In the genomic region with DNA sequence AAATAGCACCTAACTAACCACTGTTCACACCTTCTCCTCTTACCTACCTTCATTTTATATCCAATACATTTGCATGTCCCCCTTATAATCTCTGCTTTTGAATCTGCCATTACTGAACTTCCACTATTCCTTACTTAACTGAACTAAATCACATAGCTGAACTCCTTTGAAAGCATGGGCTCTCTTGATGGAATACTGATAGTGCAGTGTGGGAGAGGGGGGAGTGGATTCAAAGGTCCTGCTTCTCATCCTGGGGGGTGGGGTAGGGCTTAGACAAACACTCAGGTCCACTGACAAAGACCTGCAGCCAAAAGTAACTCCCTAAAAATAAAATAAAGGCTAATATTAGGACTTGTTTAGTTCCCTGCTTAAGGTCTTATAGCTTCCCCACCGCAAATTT, we compare ENCODE assay signal across 35 cellular contexts. TPM values are rescaled to one million over a fixed set of nuclear protein-coding genes. Genes with fewer than 3 reads are reported as not detected.
DNase-seq lines count a peak whose midpoint lies in the region; ATAC-seq, FAIRE-seq and TF ChIP-seq lines count a peak whose summit lies in the region.
"Had no signal": no experiment of that assay in that cellular context is flagged by ENCODE, and none has a peak within 500 bp of the region (broad histone marks: within the 10 kb centered on the region; RNA-seq: fewer than 3 reads in every experiment).

No MANE protein-coding gene starts in this region.

- in situ Hi-C loops in HepG2 (cut with HindIII; ENCODE audit: extremely low pct_ligation_motif_present, low pct_unique_long_range_greater_than_20kb), result no loop called here

- H3K4me3 ChIP-seq in HepG2 (replicated peaks in 1 of 3; ENCODE audit: insufficient read depth in 1 of 3, low read depth in 2 of 3, low read length in 3 of 3), result no peak overlapping the region
- H3K4me3 ChIP-seq in right lobe of liver, result no peak overlapping the region
- H3K4me3 ChIP-seq: A549; BLaER1; BLaER1 treated with 17β-estradiol and CSF1 and Interleukin-3, amounts not matched to agents 10 nM and 100 nM had no signal

- TF ChIP-seq RAD21 in HepG2 (CRISPR knock-in tag; IDR thresholded peaks at IDR 0.05), result no peak

- H3K27me3 Mint-ChIP-seq in endothelial cell (ENCODE audit: unreplicated experiment), result no peaks in the 10 kb centered on the region
- H3K27me3 Mint-ChIP-seq: B cell; CD4-positive, alpha-beta memory T cell; CD4-positive, alpha-beta T cell; CD4-positive, CD25-positive, alpha-beta regulatory T cell; CD8-positive, alpha-beta memory T cell had no signal

- H3K9ac ChIP-seq in HepG2 (ENCODE audit: insufficient read depth, low read depth, low read length), result no peak overlapping the region
- H3K9ac ChIP-seq: BLaER1; BLaER1 treated with 17β-estradiol and CSF1 and Interleukin-3, amounts not matched to agents 10 nM and 100 nM had no signal

- H3K4me1 ChIP-seq in HepG2 (ENCODE audit: insufficient read depth, low read length) (peaks cover 41% of the 10 kb centered on the region), right lobe of liver (no peaks in the 10 kb centered on the region)
- H3K4me1 ChIP-seq: A549; BE2C; BLaER1; BLaER1 treated with 17β-estradiol and CSF1 and Interleukin-3, amounts not matched to agents 10 nM and 100 nM; Caco-2 had no signal

- DNase-seq in NCI-H2171 treated with DMSO at 0.1 percent for 48 hours (lab: John Stamatoyannopoulos, UW) (peak; percentile 3), NCI-H2171 (lab: John Stamatoyannopoulos, UW) (no peak), HepG2 (ENCODE audit: low spot score) (peak; percentile 78), right lobe of liver (no peak), endothelial cell (ENCODE audit: low spot score) (no peak), urothelium cell line (ENCODE audit: low spot score) (no peak)
- DNase-seq: 8988T; ACHN; AML-193; BE2C; C1 segment of cervical spinal cord; Caco-2; Calu3; CD4-positive, alpha-beta memory T cell; CD4-positive, alpha-beta T cell; CD4-positive, CD25-positive, alpha-beta regulatory T cell; CD8-positive, alpha-beta memory T cell; CD8-positive, alpha-beta T cell; COR-L47; DMS 273 treated with DMSO at 0.1 percent for 48 hours; DMS153; DMS53; DMS79; DMS79 treated with DMSO at 0.1 percent for 48 hours; DND-41; EL had no signal

- H3K27me3 ChIP-seq in HepG2 (ENCODE audit: control insufficient read depth in 1 of 2, insufficient read depth in 2 of 2, low read length in 2 of 2) (no peaks in the 10 kb centered on the region), right lobe of liver (no peaks in the 10 kb centered on the region)
- H3K27me3 ChIP-seq: BE2C; BLaER1; BLaER1 treated with 17β-estradiol and CSF1 and Interleukin-3, amounts not matched to agents 10 nM and 100 nM had no signal

- no peak overlapping the region for H2AFZ ChIP-seq in HepG2 (ENCODE audit: low read length)

- no peak for TF ChIP-seq CTCF in HepG2 (CRISPR knock-in tag; IDR thresholded peaks at IDR 0.05)
- TF ChIP-seq CTCF in right lobe of liver (IDR thresholded peaks at IDR 0.05), result no peak
- no peak for TF ChIP-seq CTCF in endothelial cell (IDR thresholded peaks at IDR 0.05; ENCODE audit: unreplicated experiment)

- H3K36me3 ChIP-seq in HepG2 (replicated peaks in 1 of 2; ENCODE audit: control insufficient read depth in 1 of 2, insufficient read depth in 2 of 2, low read length in 2 of 2) (peaks cover 27 to 61% of the 10 kb centered on the region in 2 experiments), right lobe of liver (peaks cover 0 to 17% (median 3%) of the 10 kb centered on the region in 4 donors)
- H3K36me3 ChIP-seq: BE2C had no signal

- CTCF ChIA-PET in HepG2 (lab: Yijun Ruan, JAX; ENCODE audit: low intra/inter-chr PET ratio, low total read pairs), result no interaction called here

- peak overlapping the region; percentile 60 for H3K4me3 Mint-ChIP-seq in endothelial cell (ENCODE audit: unreplicated experiment)
- H3K4me3 Mint-ChIP-seq: B cell; CD14-positive monocyte; CD4-positive, alpha-beta memory T cell; CD4-positive, alpha-beta T cell; CD8-positive, alpha-beta T cell had no signal

- no peaks in the 10 kb centered on the region for H3K4me1 Mint-ChIP-seq in endothelial cell (ENCODE audit: unreplicated experiment)
- H3K4me1 Mint-ChIP-seq: B cell, CD14-positive monocyte had no signal

- intact Hi-C loops in HepG2 (cut with micrococcal nuclease; ENCODE audit: unreplicated experiment) (loop anchor here (1.0 kb wide), 1 partner anchor 9 kb away; a partner anchor contains a TSS), right lobe of liver (cut with DNase I) (no loop called here)

- H3K4me2 ChIP-seq in HepG2 (ENCODE audit: low read depth, low read length), result peak overlapping the region; percentile 30
- H3K4me2 ChIP-seq: A549; BLaER1; BLaER1 treated with 17β-estradiol and CSF1 and Interleukin-3, amounts not matched to agents 10 nM and 100 nM had no signal

- H3K9me3 ChIP-seq in HepG2 (ENCODE audit: low read length) (peaks cover 7% of the 10 kb centered on the region), right lobe of liver (no peaks in the 10 kb centered on the region)
- H3K9me3 ChIP-seq: A549, BE2C had no signal

- TF ChIP-seq POLR2A in HepG2 (IDR thresholded peaks at IDR 0.05; ENCODE audit: insufficient read depth in 1 of 2, low read depth in 2 of 2, low read length in 2 of 2) (no peak), right lobe of liver (IDR thresholded peaks at IDR 0.05) (no peak)

- FAIRE-seq in HepG2 (lab: Jason Lieb, UNC), result peak; percentile 56
- no peak for FAIRE-seq in urothelium cell line (lab: Jason Lieb, UNC)
- FAIRE-seq: A204.1, A549, D721Med had no signal

- H3K27ac ChIP-seq in HepG2 (ENCODE audit: extremely low read length, insufficient read depth, low read length) (peak overlapping the region; percentile 43), right lobe of liver (no peak overlapping the region)
- H3K27ac ChIP-seq: 22Rv1; A549; BLaER1; BLaER1 treated with 17β-estradiol and CSF1 and Interleukin-3, amounts not matched to agents 10 nM and 100 nM; C4-2B had no signal

- POLR2A ChIA-PET in HepG2 (lab: Yijun Ruan, JAX), result interaction anchor here (1.2 to 1.4 kb wide), 3 partner anchors 8 to 11 kb away, joined by 3 to 6 read pairs (median 3); a partner anchor contains a TSS

- BruUV-seq in HepG2 (replicated peaks; lab: Mats Ljungman, UMichigan), result no TSS peak

- H3K36me3 Mint-ChIP-seq in endothelial cell (ENCODE audit: low read depth, unreplicated experiment), result no peaks in the 10 kb centered on the region

- 0 out of 4 replicates have a peak, but pooled peaks of 1 of the 2 experiments have one; percentile 7 for TF ChIP-seq EP300 in HepG2 (IDR thresholded peaks at IDR 0.05; ENCODE audit: low read depth in 2 of 2, low read length in 2 of 2)
- TF ChIP-seq EP300 in HepG2 (CRISPR knock-in tag; IDR thresholded peaks at IDR 0.05; ENCODE audit: borderline replicate concordance), result no peak

- no peaks in the 10 kb centered on the region for H3K9me3 Mint-ChIP-seq in endothelial cell (ENCODE audit: unreplicated experiment)
- H3K9me3 Mint-ChIP-seq: CD4-positive, alpha-beta memory T cell; CD4-positive, alpha-beta T cell; CD4-positive, CD25-positive, alpha-beta regulatory T cell; CD8-positive, alpha-beta memory T cell; CD8-positive, alpha-beta T cell had no signal

- 86% methylated on average over 1 of the region's 1 CpG for WGBS in HepG2 (ENCODE audit: low lambda C conversion rate)
- 100% methylated on average over 1 of the region's 1 CpG for WGBS in right lobe of liver (ENCODE audit: insufficient coverage, low coverage, low lambda C conversion rate, missing lambda C conversion rate)

- H3K79me2 ChIP-seq in HepG2 (ENCODE audit: insufficient read depth, low read length), result peaks cover 22% of the 10 kb centered on the region

- no peak overlapping the region for H3K27ac Mint-ChIP-seq in endothelial cell (ENCODE audit: unreplicated experiment)
- H3K27ac Mint-ChIP-seq: B cell; CD4-positive, alpha-beta T cell; CD4-positive, CD25-positive, alpha-beta regulatory T cell; CD8-positive, alpha-beta T cell had no signal

- H4K20me1 ChIP-seq in HepG2 (ENCODE audit: insufficient read depth, low read length), result peaks cover 8% of the 10 kb centered on the region; the same call in 1 of the 2 replicates
- H4K20me1 ChIP-seq: BLaER1; BLaER1 treated with 17β-estradiol and CSF1 and Interleukin-3, amounts not matched to agents 10 nM and 100 nM had no signal

- ATAC-seq in HepG2, result peak; percentile 68
- no peak for ATAC-seq in right lobe of liver
- ATAC-seq: A549; CD8-positive, alpha-beta T cell had no signal

RNA-seq across cellular contexts. Expression of a gene that starts 8.6 kb away (rescaled TPM):
- 56.1 and 66.9 TPM in 2 replicates for total RNA-seq in HepG2 (2016; rRNA removed; fragmentation: Illumina TruSeq; extraction: Trizol)
- 22.7 and 26.1 TPM in 2 replicates for total RNA-seq in HepG2 (2016; cell fraction: cytosol; rRNA removed; fragmentation: Illumina TruSeq; extraction: Trizol; ENCODE audit: low read depth)
- 61.5 and 66.5 TPM in 2 replicates for total RNA-seq in HepG2 (2016; cell fraction: insoluble cytoplasmic fraction; rRNA removed; fragmentation: Illumina TruSeq; extraction: Trizol)
- total RNA-seq in HepG2 (2016; cell fraction: membrane; rRNA removed; fragmentation: Illumina TruSeq; extraction: Trizol), result 35.2 and 36.9 TPM in 2 replicates
- 77.4 and 90.5 TPM in 2 replicates for total RNA-seq in HepG2 (2016; cell fraction: nucleus; rRNA removed; fragmentation: Illumina TruSeq; extraction: Trizol)
- 23.5 and 32.0 TPM in 2 replicates for polyA plus RNA-seq in HepG2 (2011; rRNA removed)
- polyA plus RNA-seq in HepG2 (2011; cell fraction: cytosol; rRNA removed), result 15.9 and 19.6 TPM in 2 replicates
- 35.0 and 56.3 TPM in 2 replicates for polyA plus RNA-seq in HepG2 (2011; cell fraction: nucleus; rRNA removed)
- polyA plus RNA-seq in HepG2 (2012), result 27.8 and 41.9 TPM in 2 replicates
- polyA plus RNA-seq in HepG2 (2016; cell fraction: cytosol; fragmentation: Illumina TruSeq; extraction: Trizol; ENCODE audit: low read depth), result 23.8 and 24.1 TPM in 2 replicates
- polyA plus RNA-seq in HepG2 (2016; cell fraction: insoluble cytoplasmic fraction; fragmentation: Illumina TruSeq; extraction: Trizol; ENCODE audit: low read depth), result 52.5 and 59.2 TPM in 2 replicates
- polyA plus RNA-seq in HepG2 (2016; cell fraction: membrane; fragmentation: Illumina TruSeq; extraction: Trizol; ENCODE audit: low read depth), result 25.0 and 27.3 TPM in 2 replicates
- 106 and 118 TPM in 2 replicates for polyA plus RNA-seq in HepG2 (2016; cell fraction: nucleus; fragmentation: Illumina TruSeq; extraction: Trizol; ENCODE audit: insufficient read depth, low read depth)
- polyA minus RNA-seq in HepG2 (2011; rRNA and poly(A)+ RNA removed; ENCODE audit: low replicate concordance), result 8.4 and 24.6 TPM in 2 replicates
- 7.8 and 11.8 TPM in 2 replicates for polyA minus RNA-seq in HepG2 (2011; cell fraction: cytosol; rRNA and poly(A)+ RNA removed)
- polyA minus RNA-seq in HepG2 (2011; cell fraction: nucleus; rRNA and poly(A)+ RNA removed), result 42.6 and 78.7 TPM in 2 replicates
- total RNA-seq in right lobe of liver, result 10 to 100 TPM; 15.5 to 37.8 (median 23.1) TPM
- total RNA-seq in endothelial cell (ENCODE audit: unreplicated experiment), result 4.6 TPM

RNA-seq across cellular contexts. Expression of a gene that starts 9.0 kb away (rescaled TPM):
- total RNA-seq in HepG2 (2016; rRNA removed; fragmentation: Illumina TruSeq; extraction: Trizol) (137 and 201 TPM in 2 replicates), right lobe of liver (10 to 100 TPM; 10.4 to 14.3 (median 12.8) TPM), endothelial cell (ENCODE audit: unreplicated experiment) (24.7 TPM)
- total RNA-seq in HepG2 (2016; cell fraction: cytosol; rRNA removed; fragmentation: Illumina TruSeq; extraction: Trizol; ENCODE audit: low read depth), result 24.8 and 26.8 TPM in 2 replicates
- total RNA-seq in HepG2 (2016; cell fraction: insoluble cytoplasmic fraction; rRNA removed; fragmentation: Illumina TruSeq; extraction: Trizol), result 141 and 201 TPM in 2 replicates
- 59.1 and 67.5 TPM in 2 replicates for total RNA-seq in HepG2 (2016; cell fraction: membrane; rRNA removed; fragmentation: Illumina TruSeq; extraction: Trizol)
- total RNA-seq in HepG2 (2016; cell fraction: nucleus; rRNA removed; fragmentation: Illumina TruSeq; extraction: Trizol), result 97.8 and 104 TPM in 2 replicates
- polyA plus RNA-seq in HepG2 (2011; rRNA removed), result 21.4 and 37.8 TPM in 2 replicates
- 12.6 and 13.9 TPM in 2 replicates for polyA plus RNA-seq in HepG2 (2011; cell fraction: cytosol; rRNA removed)
- 27.5 and 27.6 TPM in 2 replicates for polyA plus RNA-seq in HepG2 (2011; cell fraction: nucleus; rRNA removed)
- 40.5 and 55.7 TPM in 2 replicates for polyA plus RNA-seq in HepG2 (2012)
- 11.5 and 12.0 TPM in 2 replicates for polyA plus RNA-seq in HepG2 (2016; cell fraction: cytosol; fragmentation: Illumina TruSeq; extraction: Trizol; ENCODE audit: low read depth)
- 227 and 245 TPM in 2 replicates for polyA plus RNA-seq in HepG2 (2016; cell fraction: insoluble cytoplasmic fraction; fragmentation: Illumina TruSeq; extraction: Trizol; ENCODE audit: low read depth)
- polyA plus RNA-seq in HepG2 (2016; cell fraction: membrane; fragmentation: Illumina TruSeq; extraction: Trizol; ENCODE audit: low read depth), result 34.6 and 35.3 TPM in 2 replicates
- polyA plus RNA-seq in HepG2 (2016; cell fraction: nucleus; fragmentation: Illumina TruSeq; extraction: Trizol; ENCODE audit: insufficient read depth, low read depth), result 171 and 172 TPM in 2 replicates
- polyA minus RNA-seq in HepG2 (2011; rRNA and poly(A)+ RNA removed; ENCODE audit: low replicate concordance), result 10.5 and 15.8 TPM in 2 replicates
- polyA minus RNA-seq in HepG2 (2011; cell fraction: cytosol; rRNA and poly(A)+ RNA removed), result 21.2 and 26.5 TPM in 2 replicates
- 78.7 and 82.7 TPM in 2 replicates for polyA minus RNA-seq in HepG2 (2011; cell fraction: nucleus; rRNA and poly(A)+ RNA removed)

RNA-seq across cellular contexts. Expression of a gene that starts 53.0 kb away (rescaled TPM):
- total RNA-seq in HepG2 (2016; rRNA removed; fragmentation: Illumina TruSeq; extraction: Trizol), result 29.8 and 35.2 TPM in 2 replicates
- 16.7 and 20.4 TPM in 2 replicates for total RNA-seq in HepG2 (2016; cell fraction: cytosol; rRNA removed; fragmentation: Illumina TruSeq; extraction: Trizol; ENCODE audit: low read depth)
- 28.4 and 34.5 TPM in 2 replicates for total RNA-seq in HepG2 (2016; cell fraction: insoluble cytoplasmic fraction; rRNA removed; fragmentation: Illumina TruSeq; extraction: Trizol)
- 16.2 and 19.4 TPM in 2 replicates for total RNA-seq in HepG2 (2016; cell fraction: membrane; rRNA removed; fragmentation: Illumina TruSeq; extraction: Trizol)
- total RNA-seq in HepG2 (2016; cell fraction: nucleus; rRNA removed; fragmentation: Illumina TruSeq; extraction: Trizol), result 25.1 and 33.7 TPM in 2 replicates
- 24.4 and 32.1 TPM in 2 replicates for polyA plus RNA-seq in HepG2 (2011; rRNA removed)
- polyA plus RNA-seq in HepG2 (2011; cell fraction: cytosol; rRNA removed), result 26.2 and 27.6 TPM in 2 replicates
- 79.7 and 80.0 TPM in 2 replicates for polyA plus RNA-seq in HepG2 (2011; cell fraction: nucleus; rRNA removed)
- polyA plus RNA-seq in HepG2 (2012), result 21.9 and 25.9 TPM in 2 replicates
- 13.2 and 15.1 TPM in 2 replicates for polyA plus RNA-seq in HepG2 (2016; cell fraction: cytosol; fragmentation: Illumina TruSeq; extraction: Trizol; ENCODE audit: low read depth)
- polyA plus RNA-seq in HepG2 (2016; cell fraction: insoluble cytoplasmic fraction; fragmentation: Illumina TruSeq; extraction: Trizol; ENCODE audit: low read depth), result 36.5 and 39.9 TPM in 2 replicates
- 11.9 and 13.2 TPM in 2 replicates for polyA plus RNA-seq in HepG2 (2016; cell fraction: membrane; fragmentation: Illumina TruSeq; extraction: Trizol; ENCODE audit: low read depth)
- 64.5 and 73.2 TPM in 2 replicates for polyA plus RNA-seq in HepG2 (2016; cell fraction: nucleus; fragmentation: Illumina TruSeq; extraction: Trizol; ENCODE audit: insufficient read depth, low read depth)
- 27.8 and 45.7 TPM in 2 replicates for polyA minus RNA-seq in HepG2 (2011; rRNA and poly(A)+ RNA removed; ENCODE audit: low replicate concordance)
- 7.1 and 10.9 TPM in 2 replicates for polyA minus RNA-seq in HepG2 (2011; cell fraction: cytosol; rRNA and poly(A)+ RNA removed)
- 54.0 and 54.8 TPM in 2 replicates for polyA minus RNA-seq in HepG2 (2011; cell fraction: nucleus; rRNA and poly(A)+ RNA removed)
- total RNA-seq in right lobe of liver, result 10 to 100 TPM; 17.7 to 51.7 (median 36.1) TPM
- total RNA-seq in endothelial cell (ENCODE audit: unreplicated experiment), result 125 TPM

Comparison
In these comparisons a context has a peak if more than half of its experiments do, and no peak if none do; other contexts are left out.
1. DNase-seq: peak in NCI-H2171 treated with DMSO at 0.1 percent for 48 hours (single experiment) and HepG2 (single experiment); none in NCI-H2171 (single experiment), right lobe of liver (0 of 3), endothelial cell (single experiment) and urothelium cell line (single experiment).